In the genomic region with DNA sequence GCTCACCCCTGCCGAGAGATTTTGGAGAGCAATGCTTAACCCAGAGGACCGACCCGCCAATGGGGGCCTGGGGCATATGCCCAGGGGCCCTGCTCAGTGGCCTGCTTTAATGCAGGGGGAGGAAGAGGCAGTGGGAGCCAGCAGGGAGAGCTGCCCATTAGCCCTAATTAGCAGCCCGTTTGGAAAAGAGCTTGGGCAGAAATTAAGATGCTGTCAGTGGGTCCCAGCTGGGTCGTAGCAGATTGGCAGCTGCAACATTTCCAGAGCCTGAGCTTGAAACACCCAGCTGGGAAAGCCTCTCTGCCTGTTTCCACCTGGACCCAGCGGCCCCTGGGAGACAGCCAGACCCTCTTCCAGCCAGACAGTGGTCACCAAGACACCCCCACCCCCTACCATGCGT, we compare ENCODE assay signal across 16 cellular contexts. TPM values are rescaled to one million over a fixed set of nuclear protein-coding genes. Genes with fewer than 3 reads are reported as not detected.
DNase-seq lines count a peak whose midpoint lies in the region; TF ChIP-seq lines count a peak whose summit lies in the region.
"Had no signal": no experiment of that assay in that cellular context is flagged by ENCODE, and none has a peak within 500 bp of the region (broad histone marks: within the 10 kb centered on the region; RNA-seq: fewer than 3 reads in every experiment).

No MANE protein-coding gene starts in this region.

- H3K79me2 ChIP-seq in neural progenitor cell (ENCODE audit: low read depth): no peaks in the 10 kb centered on the region

- H3K9me3 ChIP-seq in neural progenitor cell (ENCODE audit: low read depth): no peaks in the 10 kb centered on the region
- no peaks in the 10 kb centered on the region for H3K9me3 ChIP-seq in MG63
- H3K9me3 ChIP-seq: BLaER1, Caco-2 had no signal

- peaks cover 12% of the 10 kb centered on the region for H3K27me3 Mint-ChIP-seq in neural progenitor cell (ENCODE audit: insufficient read depth, low read depth)

- no peak overlapping the region for H3K4me3 ChIP-seq in neural progenitor cell
- no peak overlapping the region for H3K4me3 ChIP-seq in MG63
- H3K4me3 ChIP-seq: BLaER1 had no signal

- DNase-seq in DMS 273 (lab: John Stamatoyannopoulos, UW; ENCODE audit: unreplicated experiment) (peak; percentile 59), DMS 273 treated with DMSO at 0.1 percent for 48 hours (lab: John Stamatoyannopoulos, UW) (no peak), NCI-H1694 treated with DMSO at 0.1 percent for 48 hours (lab: John Stamatoyannopoulos, UW) (peak; percentile 13), NCI-H69 (lab: John Stamatoyannopoulos, UW) (peak; percentile 75), neural progenitor cell (ENCODE audit: low spot score) (no peak), HuH-7.5 (ENCODE audit: low spot score) (no peak), MG63 (no peak), NCI-H146 treated with DMSO at 0.1 percent for 48 hours (lab: John Stamatoyannopoulos, UW; ENCODE audit: unreplicated experiment) (no peak)
- DNase-seq: Caco-2; CD8-positive, alpha-beta memory T cell; DMS79; GOT3; H9 had no signal

- no peaks in the 10 kb centered on the region for H3K36me3 Mint-ChIP-seq in neural progenitor cell
- H3K36me3 Mint-ChIP-seq: CD8-positive, alpha-beta memory T cell had no signal

- no peaks in the 10 kb centered on the region for H3K9me3 Mint-ChIP-seq in neural progenitor cell
- H3K9me3 Mint-ChIP-seq: CD8-positive, alpha-beta memory T cell; H9 had no signal

- H3K4me3 Mint-ChIP-seq in neural progenitor cell: no peak overlapping the region
- H3K4me3 Mint-ChIP-seq: CD8-positive, alpha-beta memory T cell; H9 had no signal

- H3K9ac ChIP-seq in neural progenitor cell: no peak overlapping the region
- H3K9ac ChIP-seq: BLaER1 had no signal

- no peak overlapping the region for H3K27ac ChIP-seq in neural progenitor cell
- H3K27ac ChIP-seq: 22Rv1, BLaER1 had no signal

- no peaks in the 10 kb centered on the region for H4K20me1 ChIP-seq in neural progenitor cell (ENCODE audit: low read depth)
- H4K20me1 ChIP-seq: BLaER1 had no signal

- H3K36me3 ChIP-seq in neural progenitor cell: no peaks in the 10 kb centered on the region
- H3K36me3 ChIP-seq in MG63: no peaks in the 10 kb centered on the region
- H3K36me3 ChIP-seq: BLaER1 had no signal

- H3K27ac Mint-ChIP-seq in neural progenitor cell: no peak overlapping the region
- H3K27ac Mint-ChIP-seq: CD8-positive, alpha-beta memory T cell; H9 had no signal

- peaks cover 17% of the 10 kb centered on the region for H3K4me1 ChIP-seq in neural progenitor cell
- H3K4me1 ChIP-seq: Caco-2 had no signal

- H3K4me1 Mint-ChIP-seq in neural progenitor cell: peaks cover 19% of the 10 kb centered on the region
- H3K4me1 Mint-ChIP-seq: CD8-positive, alpha-beta memory T cell had no signal

- no peak for TF ChIP-seq CTCF in neural progenitor cell (IDR thresholded peaks at IDR 0.05)

- H2AFZ ChIP-seq in neural progenitor cell (replicated peaks): no peak overlapping the region

- peak overlapping the region; percentile 34 for H3K4me2 ChIP-seq in neural progenitor cell

- H3K27me3 ChIP-seq in neural progenitor cell (no peaks in the 10 kb centered on the region), MG63 (peaks cover 31% of the 10 kb centered on the region)
- H3K27me3 ChIP-seq: BLaER1 had no signal

- peaks cover 4% of the 10 kb centered on the region for H3F3A ChIP-seq in neural progenitor cell (ENCODE audit: low read depth)

RNA-seq across cellular contexts. Expression of gene CD40, which starts 39.5 kb away (rescaled TPM):
- 11.0 and 14.0 TPM in 2 replicates for total RNA-seq in neural progenitor cell (ENCODE audit: low replicate concordance)
- not detected in 2 replicates for total RNA-seq in MG63 (2014; rRNA removed; shearing (Covaris generic); ENCODE audit: low replicate concordance)
- total RNA-seq: Caco-2, HT-29 had no signal

Comparison
In these comparisons a context has a peak if more than half of its experiments do, and no peak if none do; other contexts are left out.
1. DNase-seq: peak in DMS 273 (single experiment), NCI-H1694 treated with DMSO at 0.1 percent for 48 hours (single experiment) and NCI-H69 (single experiment); none in DMS 273 treated with DMSO at 0.1 percent for 48 hours (single experiment), neural progenitor cell (single experiment), HuH-7.5 (single experiment), MG63 (single experiment) and NCI-H146 treated with DMSO at 0.1 percent for 48 hours (single experiment).
2. RNA of gene CD40, which starts 39.5 kb away (total RNA-seq): 11.0 to 14.0 TPM in neural progenitor cell; not detected in MG63; every median in the first group is over 10 times any median in the second.